8 cellular contexts compared by ENCODE assay signal in genomic region chr10:91923371-91924211, GRCh38. TPM values are rescaled to one million over a fixed set of nuclear protein-coding genes. Genes with fewer than 3 reads are reported as not detected.
A peak's percentile ranks its signal among the peaks of the same experiment; 100 is the strongest.
DNase-seq lines count a peak whose midpoint lies in the region; ATAC-seq and TF ChIP-seq lines count a peak whose summit lies in the region.

Gene BTAF1 (plus strand): TSS chr10:91923770. CDS start chr10:91924077, 307 bp downstream.

- H3K27ac ChIP-seq in caudate nucleus (ENCODE audit: low read depth, low read length): peak within 1 kb of the TSS; percentile 88

- ATAC-seq in GM18867 (IDR thresholded peaks at IDR 0.05; ENCODE audit: unreplicated experiment) (peak; percentile 96), HG03103 (IDR thresholded peaks at IDR 0.05; ENCODE audit: low read depth, unreplicated experiment) (peak; percentile 97), activated B cell treated with CpG ODN at 0.5 μM for 24 hours (ENCODE audit: low read depth) (peak; percentile 94)

- no peak for TF ChIP-seq CTCF in activated B cell treated with CpG ODN at 0.5 μM for 24 hours (IDR thresholded peaks at IDR 0.05)

- POLR2A ChIA-PET in activated B cell treated with CpG ODN at 0.5 μM for 24 hours (lab: Charles Lee): interaction anchor here (0.6 to 3.0 kb wide), 12 partner anchors 9 to 1052 kb away, joined by 3 to 47 read pairs (median 4); partner anchors contain the start of genes EXOC6, FGFBP3, RPP30 and TNKS2

- H3K4me3 Mint-ChIP-seq in activated B cell treated with CpG ODN at 0.5 μM for 24 hours: peak within 1 kb of the TSS; percentile 92

- CTCF ChIA-PET in activated B cell treated with CpG ODN at 0.5 μM for 24 hours (lab: Charles Lee): interaction anchor here (1.1 to 2.2 kb wide), 5 partner anchors 9 to 165 kb away, joined by 3 to 17 read pairs (median 10); partner anchors contain the start of gene FGFBP3

- H3K36me3 Mint-ChIP-seq in activated B cell treated with CpG ODN at 0.5 μM for 24 hours (ENCODE audit: low read depth): peaks cover 24% of the 10 kb centered on the region

- in situ Hi-C loops in ACHN (cut with HindIII; ENCODE audit: low pct_ligation_motif_present, low pct_unique_long_range_greater_than_20kb, low sequenced_read_pairs): no loop called here

- DNase-seq in ACHN: peak; percentile 94
- peak; percentile 31 for DNase-seq in NCI-H2196 treated with DMSO at 0.1 percent for 48 hours (lab: John Stamatoyannopoulos, UW; ENCODE audit: unreplicated experiment)
- peak; percentile 91 for DNase-seq in activated B cell treated with CpG ODN at 0.5 μM for 24 hours
- DNase-seq in caudate nucleus (lab: John Stamatoyannopoulos, UW): peak in 60 of 61 donors; percentile 47 to 96 (median 87)
- peak; percentile 97 for DNase-seq in inferior parietal cortex (ENCODE audit: extremely low spot score)
- DNase-seq in stimulated activated CD4-positive, alpha-beta T cell treated with anti-CD3 and anti-CD28 coated beads, Interleukin-12 subunit alpha, Interleukin-12 subunit beta, amount 100 ng/mL, for 24 hours (ENCODE audit: low read depth in 2 of 2): peak; percentile 83 to 90

- peaks cover 42% of the 10 kb centered on the region for H3K4me1 Mint-ChIP-seq in activated B cell treated with CpG ODN at 0.5 μM for 24 hours

- H3K27ac Mint-ChIP-seq in activated B cell treated with CpG ODN at 0.5 μM for 24 hours: peak within 1 kb of the TSS; percentile 96

- intact Hi-C loops in activated B cell treated with CpG ODN at 0.5 μM for 24 hours (cut with micrococcal nuclease): loop anchor here (1.0 to 5.0 kb wide), 6 partner anchors 15 to 1051 kb away; partner anchors contain the start of genes CPEB3, HECTD2, KIF11 and MARCHF5

- H3K27me3 Mint-ChIP-seq in activated B cell treated with CpG ODN at 0.5 μM for 24 hours: no peaks in the 10 kb centered on the region

- peaks cover 2% of the 10 kb centered on the region for H3K9me3 Mint-ChIP-seq in activated B cell treated with CpG ODN at 0.5 μM for 24 hours

RNA-seq across cellular contexts. Expression of gene BTAF1, which starts in this region (rescaled TPM):
- total RNA-seq in activated B cell treated with CpG ODN at 0.5 μM for 24 hours: 63.4 and 74.7 TPM in 2 replicates

Comparison
In these comparisons a context has a peak if more than half of its experiments do, and no peak if none do; other contexts are left out.
1. Peak in every context shown above with its lines: DNase-seq, ATAC-seq and H3K27ac ChIP-seq.
2. DNase-seq: peak in every context shown above with its lines; median percentile 97 in inferior parietal cortex; 94 in ACHN; 91 in activated B cell treated with CpG ODN at 0.5 μM for 24 hours; 87 in caudate nucleus; 86 in stimulated activated CD4-positive, alpha-beta T cell treated with anti-CD3 and anti-CD28 coated beads, Interleukin-12 subunit alpha, Interleukin-12 subunit beta, amount 100 ng/mL, for 24 hours; 31 in NCI-H2196 treated with DMSO at 0.1 percent for 48 hours.